1 cellular context compared by ENCODE assay signal in genomic region chr19:18538115-18538514, GRCh38.
TF ChIP-seq lines count a peak whose summit lies in the region.

No MANE protein-coding gene starts in this region.

TF ChIP-seq in liver, 16 proteins besides CTCF, POLR2A, EP300 and RAD21:
- TF ChIP-seq REST (IDR thresholded peaks at IDR 0.05) (peak; percentile 33), JUND (IDR thresholded peaks at IDR 0.05) (no peak), HNF4A (conservative IDR thresholded peaks at IDR 0.05) (peak; percentile 75 to 90), ATF3 (IDR thresholded peaks at IDR 0.05) (no peak), TAF1 (conservative IDR thresholded peaks at IDR 0.05) (no peak), RXRA (IDR thresholded peaks at IDR 0.05) (peak; percentile 73 to 88), FOXA1 (IDR thresholded peaks at IDR 0.05) (no peak), FOXA2 (IDR thresholded peaks at IDR 0.05) (no peak), ZBTB33 (IDR thresholded peaks at IDR 0.05) (no peak), HNF4G (IDR thresholded peaks at IDR 0.05) (no peak), GABPA (IDR thresholded peaks at IDR 0.05 in 1 of 2, conservative IDR thresholded peaks at IDR 0.05 in 1 of 2) (peak in 1 of 2 donors; percentile 79), SP1 (IDR thresholded peaks at IDR 0.05) (peak; percentile 62), MAX (IDR thresholded peaks at IDR 0.05) (no peak), NR2F2 (IDR thresholded peaks at IDR 0.05) (peak; percentile 16), YY1 (IDR thresholded peaks at IDR 0.05) (peak; percentile 76), EGR1 (IDR thresholded peaks at IDR 0.05; ENCODE audit: low read depth in 2 of 2) (no peak)
